ENCODE assay signal across 1 cellular context in the genomic region with DNA sequence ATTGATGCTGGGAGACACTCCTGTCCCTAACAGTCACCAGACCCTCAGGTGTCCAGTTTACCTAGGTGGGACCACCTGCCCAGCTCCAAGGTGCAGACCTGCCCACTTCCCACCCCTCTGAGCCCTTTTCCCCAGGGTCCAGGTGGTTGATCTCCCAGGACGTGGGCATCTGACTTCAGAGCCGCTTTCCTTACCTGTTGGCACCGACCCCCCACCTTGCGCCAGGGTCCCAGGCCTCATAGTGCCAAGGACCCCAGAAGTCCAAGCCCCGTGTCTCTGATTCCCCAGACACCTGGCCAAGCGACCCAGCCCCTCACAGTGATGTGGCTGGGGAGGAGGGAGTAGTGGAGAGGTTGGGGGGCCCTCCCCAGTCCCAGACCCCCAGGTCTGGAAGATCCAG.
TF ChIP-seq lines count a peak whose summit lies in the region.

No MANE protein-coding gene starts in this region.

TF ChIP-seq in HepG2, 621 proteins besides CTCF, POLR2A, EP300 and RAD21:
- TF ChIP-seq, protein P1, sequence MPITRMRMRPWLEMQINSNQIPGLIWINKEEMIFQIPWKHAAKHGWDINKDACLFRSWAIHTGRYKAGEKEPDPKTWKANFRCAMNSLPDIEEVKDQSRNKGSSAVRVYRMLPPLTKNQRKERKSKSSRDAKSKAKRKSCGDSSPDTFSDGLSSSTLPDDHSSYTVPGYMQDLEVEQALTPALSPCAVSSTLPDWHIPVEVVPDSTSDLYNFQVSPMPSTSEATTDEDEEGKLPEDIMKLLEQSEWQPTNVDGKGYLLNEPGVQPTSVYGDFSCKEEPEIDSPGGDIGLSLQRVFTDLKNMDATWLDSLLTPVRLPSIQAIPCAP (CRISPR knock-in tag; IDR thresholded peaks at IDR 0.05; ENCODE audit: low read depth): no peak
- TF ChIP-seq ZNF781 (CRISPR knock-in tag; IDR thresholded peaks at IDR 0.05; ENCODE audit: borderline replicate concordance, not compliant biosample characterization) (no peak), ZFP37 (CRISPR knock-in tag; IDR thresholded peaks at IDR 0.05; ENCODE audit: borderline replicate concordance) (no peak), SIN3A (IDR thresholded peaks at IDR 0.05; ENCODE audit: borderline replicate concordance, low read depth, low read length) (no peak), ZNF709 (CRISPR knock-in tag; IDR thresholded peaks at IDR 0.05) (no peak), ZNF234 (CRISPR knock-in tag; conservative IDR thresholded peaks at IDR 0.05) (no peak), RFXAP (CRISPR knock-in tag; IDR thresholded peaks at IDR 0.05; ENCODE audit: borderline replicate concordance) (no peak), ZFP36L1 (CRISPR knock-in tag; IDR thresholded peaks at IDR 0.05) (no peak), PITX1 (CRISPR knock-in tag; IDR thresholded peaks at IDR 0.05) (no peak)
- TF ChIP-seq, protein P2, sequence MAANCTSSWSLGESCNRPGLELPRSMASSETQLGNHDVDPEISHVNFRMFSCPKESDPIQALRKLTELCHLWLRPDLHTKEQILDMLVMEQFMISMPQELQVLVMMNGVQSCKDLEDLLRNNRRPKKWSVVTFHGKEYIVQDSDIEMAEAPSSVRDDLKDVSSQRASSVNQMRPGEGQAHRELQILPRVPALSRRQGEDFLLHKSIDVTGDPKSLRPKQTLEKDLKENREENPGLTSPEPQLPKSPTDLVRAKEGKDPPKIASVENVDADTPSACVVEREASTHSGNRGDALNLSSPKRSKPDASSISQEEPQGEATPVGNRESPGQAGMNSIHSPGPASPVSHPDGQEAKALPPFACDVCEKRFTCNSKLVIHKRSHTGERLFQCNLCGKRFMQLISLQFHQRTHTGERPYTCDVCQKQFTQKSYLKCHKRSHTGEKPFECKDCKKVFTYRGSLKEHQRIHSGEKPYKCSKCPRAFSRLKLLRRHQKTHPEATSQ (CRISPR knock-in tag; IDR thresholded peaks at IDR 0.05; ENCODE audit: borderline replicate concordance): no peak
